8 cellular contexts compared by ENCODE assay signal in genomic region chr11:65116370-65117205, GRCh38. TPM values are rescaled to one million over a fixed set of nuclear protein-coding genes. Genes with fewer than 3 reads are reported as not detected.
DNase-seq lines count a peak whose midpoint lies in the region; ATAC-seq, FAIRE-seq and TF ChIP-seq lines count a peak whose summit lies in the region.

No MANE protein-coding gene starts in this region.

- peaks cover 34 to 45% (median 37%) of the 10 kb centered on the region in 3 donors for H3K4me1 ChIP-seq in pancreas

- DNase-seq in GM12891 (ENCODE audit: insufficient read length, low spot score): no peak
- peak; percentile 27 for DNase-seq in NCI-H146 treated with DMSO at 0.1 percent for 48 hours (lab: John Stamatoyannopoulos, UW; ENCODE audit: unreplicated experiment)
- peak; percentile 77 to 80 for DNase-seq in activated T-cell treated with anti-CD3 and anti-CD28 coated beads, Interleukin-2, amount 50 U/mL, for 72 hours
- peak; percentile 45 for DNase-seq in fibroblast of pulmonary artery (ENCODE audit: low read depth)
- DNase-seq in pancreas: peak in 5 of 6 donors; percentile 49 to 88 (median 75)
- no peak for DNase-seq in amniotic stem cell (lab: John Stamatoyannopoulos, UW)
- no peak for DNase-seq in OCI-M1 (lab: John Stamatoyannopoulos, UW)
- no peak for DNase-seq in mesenteric fat pad (ENCODE audit: low spot score)

- peak; percentile 81 for FAIRE-seq in GM12891 (lab: Jason Lieb, UNC)
- FAIRE-seq in pancreas (lab: Jason Lieb, UNC): no peak

- no peaks in the 10 kb centered on the region for H3K9me3 ChIP-seq in pancreas

- H3K9me3 Mint-ChIP-seq in activated T-cell treated with anti-CD3 and anti-CD28 coated beads, Interleukin-2, amount 50 U/mL, for 72 hours: no peaks in the 10 kb centered on the region

- no peak for TF ChIP-seq CTCF in fibroblast of pulmonary artery (IDR thresholded peaks at IDR 0.05; ENCODE audit: low read length, missing control alignments)
- no peak for TF ChIP-seq CTCF in pancreas (IDR thresholded peaks at IDR 0.05)

- TF ChIP-seq POLR2A in GM12891 (IDR thresholded peaks at IDR 0.05; ENCODE audit: low read depth, low read length): no peak

- peaks cover 2 to 19% (median 3%) of the 10 kb centered on the region in 3 donors for H3K36me3 ChIP-seq in pancreas

- H3K27me3 ChIP-seq in pancreas: no peaks in the 10 kb centered on the region

- intact Hi-C loops in pancreas (cut with DNase I): loop anchor here in 1 of 3 donors (10.0 kb wide), 1 partner anchor 102 kb away; the partner anchor contains the start of gene ARL2

- peaks cover 13 to 26% of the 10 kb centered on the region in 2 donors for H3K36me3 Mint-ChIP-seq in activated T-cell treated with anti-CD3 and anti-CD28 coated beads, Interleukin-2, amount 50 U/mL, for 72 hours (ENCODE audit: insufficient read depth in 2 of 2)

- 12 to 14% methylated on average over 62 to 68 of the region's 68 CpGs for WGBS in pancreas, 2 donors

- peak overlapping the region; percentile 81 to 97 (median 84) for H3K27ac ChIP-seq in pancreas

- peak overlapping the region; percentile 86 for H3K4me3 ChIP-seq in fibroblast of pulmonary artery (replicated peaks; ENCODE audit: low read depth, low read length)
- peak overlapping the region; percentile 43 to 88 (median 82) for H3K4me3 ChIP-seq in pancreas

- H3K4me3 Mint-ChIP-seq in activated T-cell treated with anti-CD3 and anti-CD28 coated beads, Interleukin-2, amount 50 U/mL, for 72 hours: peak overlapping the region; percentile 88 to 89

- ATAC-seq in activated T-cell treated with anti-CD3 and anti-CD28 coated beads, Interleukin-2, amount 50 U/mL, for 72 hours (replicated peaks in 1 of 2): peak; percentile 40 to 49
- peak in 3 of 4 donors; percentile 3 to 10 (median 5) for ATAC-seq in pancreas

- peak overlapping the region; percentile 96 for H3K27ac Mint-ChIP-seq in activated T-cell treated with anti-CD3 and anti-CD28 coated beads, Interleukin-2, amount 50 U/mL, for 72 hours

- H3K27me3 Mint-ChIP-seq in activated T-cell treated with anti-CD3 and anti-CD28 coated beads, Interleukin-2, amount 50 U/mL, for 72 hours (ENCODE audit: low read depth): no peaks in the 10 kb centered on the region

- peaks cover 75% of the 10 kb centered on the region for H3K4me1 Mint-ChIP-seq in activated T-cell treated with anti-CD3 and anti-CD28 coated beads, Interleukin-2, amount 50 U/mL, for 72 hours (ENCODE audit: low read depth)

TF ChIP-seq in GM12891, 5 proteins besides CTCF, POLR2A, EP300 and RAD21:
- TF ChIP-seq POLR2AphosphoS5 (IDR thresholded peaks at IDR 0.05; ENCODE audit: low read depth, low read length) (peak; percentile 68), TAF1 (IDR thresholded peaks at IDR 0.05; ENCODE audit: low read depth, low read length) (no peak), POU2F2 (IDR thresholded peaks at IDR 0.05; ENCODE audit: low read depth, low read length) (no peak)
TF ChIP-seq in GM12891: peak in this region for 1.

RNA-seq across cellular contexts. Expression of gene ZNHIT2, which starts 0.9 kb away (rescaled TPM):
- polyA plus RNA-seq in GM12891 (2012; ENCODE audit: low read depth, missing spikeins): 7.5 TPM
- total RNA-seq in activated T-cell treated with anti-CD3 and anti-CD28 coated beads, Interleukin-2, amount 50 U/mL, for 72 hours: 10 to 100 TPM in 1 of 2 donors, 1 to 10 TPM in 1; 9.9 to 10.4 TPM
- total RNA-seq in pancreas (10 to 100 TPM in 1 of 6 donors, 1 to 10 TPM in 5; 4.3 to 11.7 (median 7.1) TPM), mesenteric fat pad (11.5 TPM)
- 10 to 100 TPM; 14.0 to 17.8 TPM for polyA plus RNA-seq in pancreas

RNA-seq across cellular contexts. Expression of gene TM7SF2, which starts 4.9 kb away (rescaled TPM):
- 20.1 TPM for polyA plus RNA-seq in GM12891 (2012; ENCODE audit: low read depth, missing spikeins)
- total RNA-seq in activated T-cell treated with anti-CD3 and anti-CD28 coated beads, Interleukin-2, amount 50 U/mL, for 72 hours: 10 to 100 TPM; 22.8 to 26.8 TPM
- total RNA-seq in pancreas (100 to 1,000 TPM in 1 of 6 donors, 10 to 100 TPM in 5; 12.8 to 176 (median 43.4) TPM), mesenteric fat pad (22.1 TPM)
- polyA plus RNA-seq in pancreas: 100 to 1,000 TPM in 1 of 2 donors, 10 to 100 TPM in 1; 76.8 to 203 TPM

RNA-seq across cellular contexts. Expression of gene FAU, which starts 5.3 kb away (rescaled TPM):
- polyA plus RNA-seq in GM12891 (2012; ENCODE audit: low read depth, missing spikeins): 1,748 TPM
- 1,000 to 10,000 TPM; 1,144 to 1,164 TPM for total RNA-seq in activated T-cell treated with anti-CD3 and anti-CD28 coated beads, Interleukin-2, amount 50 U/mL, for 72 hours
- total RNA-seq in pancreas: 100 to 1,000 TPM; 493 to 810 (median 529) TPM
- polyA plus RNA-seq in pancreas: 100 to 1,000 TPM; 530 to 652 TPM
- 617 TPM for total RNA-seq in mesenteric fat pad

RNA-seq across cellular contexts. Expression of gene MRPL49, which starts 5.5 kb away (rescaled TPM):
- polyA plus RNA-seq in GM12891 (2012; ENCODE audit: low read depth, missing spikeins): 37.7 TPM
- total RNA-seq in activated T-cell treated with anti-CD3 and anti-CD28 coated beads, Interleukin-2, amount 50 U/mL, for 72 hours: 10 to 100 TPM; 73.6 to 89.8 TPM
- 10 to 100 TPM; 13.9 to 31.2 (median 21.4) TPM for total RNA-seq in pancreas
- polyA plus RNA-seq in pancreas: 10 to 100 TPM; 10.3 to 30.3 TPM
- total RNA-seq in mesenteric fat pad: 26.1 TPM

RNA-seq across cellular contexts. Expression of gene SYVN1, which starts 17.7 kb away (rescaled TPM):
- polyA plus RNA-seq in GM12891 (2012; ENCODE audit: low read depth, missing spikeins): 33.3 TPM
- total RNA-seq in activated T-cell treated with anti-CD3 and anti-CD28 coated beads, Interleukin-2, amount 50 U/mL, for 72 hours: 10 to 100 TPM; 45.8 to 53.1 TPM
- 10 to 100 TPM; 47.5 to 98.2 (median 66.3) TPM for total RNA-seq in pancreas
- 10 to 100 TPM; 63.4 to 64.8 TPM for polyA plus RNA-seq in pancreas
- total RNA-seq in mesenteric fat pad: 78.8 TPM

Comparison
In these comparisons a context has a peak if more than half of its experiments do, and no peak if none do; other contexts are left out.
1. DNase-seq: peak in NCI-H146 treated with DMSO at 0.1 percent for 48 hours (single experiment), activated T-cell treated with anti-CD3 and anti-CD28 coated beads, Interleukin-2, amount 50 U/mL, for 72 hours (2 of 2), fibroblast of pulmonary artery (single experiment) and pancreas (5 of 6); none in GM12891 (single experiment), amniotic stem cell (single experiment), OCI-M1 (single experiment) and mesenteric fat pad (single experiment).